1 cellular context compared by ENCODE assay signal in genomic region chr7:74535951-74536356, GRCh38.
TF ChIP-seq lines count a peak whose summit lies in the region.

No MANE protein-coding gene starts in this region.

TF ChIP-seq in HepG2, 621 proteins besides CTCF, POLR2A, EP300 and RAD21 (continued from another document and continues in another):
- TF ChIP-seq, protein P1, sequence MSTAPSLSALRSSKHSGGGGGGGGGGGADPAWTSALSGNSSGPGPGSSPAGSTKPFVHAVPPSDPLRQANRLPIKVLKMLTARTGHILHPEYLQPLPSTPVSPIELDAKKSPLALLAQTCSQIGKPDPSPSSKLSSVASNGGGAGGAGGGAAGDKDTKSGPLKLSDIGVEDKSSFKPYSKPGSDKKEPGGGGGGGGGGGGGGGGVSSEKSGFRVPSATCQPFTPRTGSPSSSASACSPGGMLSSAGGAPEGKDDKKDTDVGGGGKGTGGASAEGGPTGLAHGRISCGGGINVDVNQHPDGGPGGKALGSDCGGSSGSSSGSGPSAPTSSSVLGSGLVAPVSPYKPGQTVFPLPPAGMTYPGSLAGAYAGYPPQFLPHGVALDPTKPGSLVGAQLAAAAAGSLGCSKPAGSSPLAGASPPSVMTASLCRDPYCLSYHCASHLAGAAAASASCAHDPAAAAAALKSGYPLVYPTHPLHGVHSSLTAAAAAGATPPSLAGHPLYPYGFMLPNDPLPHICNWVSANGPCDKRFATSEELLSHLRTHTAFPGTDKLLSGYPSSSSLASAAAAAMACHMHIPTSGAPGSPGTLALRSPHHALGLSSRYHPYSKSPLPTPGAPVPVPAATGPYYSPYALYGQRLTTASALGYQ (CRISPR knock-in tag; IDR thresholded peaks at IDR 0.05) = no peak
- TF ChIP-seq PAXIP1 (CRISPR knock-in tag; conservative IDR thresholded peaks at IDR 0.05) = peak; percentile 77
- peak; percentile 87 for TF ChIP-seq ZBTB33 (CRISPR knock-in tag; IDR thresholded peaks at IDR 0.05)
- peak; percentile 53; the same call in 1 of the 2 replicates for TF ChIP-seq KDM2A (CRISPR knock-in tag; IDR thresholded peaks at IDR 0.05; ENCODE audit: borderline replicate concordance, low read depth)
- peak; percentile 43; the same call in 1 of the 2 replicates for TF ChIP-seq SOX5 (CRISPR knock-in tag; IDR thresholded peaks at IDR 0.05; ENCODE audit: borderline replicate concordance)
- no peak for TF ChIP-seq CBX2 (IDR thresholded peaks at IDR 0.05; ENCODE audit: low read depth, low read length)
- TF ChIP-seq CBX2 (CRISPR knock-in tag; IDR thresholded peaks at IDR 0.05; ENCODE audit: low read depth) = no peak
- peak; percentile 39; the same call in 1 of the 2 replicates for TF ChIP-seq ZNF317 (CRISPR knock-in tag; IDR thresholded peaks at IDR 0.05)
- peak; percentile 61 for TF ChIP-seq SALL1 (CRISPR knock-in tag; IDR thresholded peaks at IDR 0.05)
- TF ChIP-seq ZNF563 (CRISPR knock-in tag; IDR thresholded peaks at IDR 0.05) = no peak
- no peak for TF ChIP-seq FOXP1 (IDR thresholded peaks at IDR 0.05)
- TF ChIP-seq FOXP1 (CRISPR knock-in tag; IDR thresholded peaks at IDR 0.05) = peak; percentile 16; the same call in 1 of the 2 replicates
- no peak for TF ChIP-seq SIN3B (IDR thresholded peaks at IDR 0.05; ENCODE audit: low read length)
- 0 out of 2 replicates have a peak, but pooled peaks have one; percentile 44 for TF ChIP-seq HNRNPL (IDR thresholded peaks at IDR 0.05; ENCODE audit: low read depth, low read length)
- TF ChIP-seq ZNF121 (CRISPR knock-in tag; IDR thresholded peaks at IDR 0.05) = peak; percentile 62; the same call in 1 of the 2 replicates
- TF ChIP-seq SAP130 (CRISPR knock-in tag; IDR thresholded peaks at IDR 0.05; ENCODE audit: low read depth) = peak; percentile 61
- TF ChIP-seq ZNF570 (CRISPR knock-in tag; IDR thresholded peaks at IDR 0.05; ENCODE audit: borderline replicate concordance) = no peak
- 0 out of 2 replicates have a peak, but pooled peaks have one; percentile 13 for TF ChIP-seq ERF (CRISPR knock-in tag; IDR thresholded peaks at IDR 0.05)
- TF ChIP-seq SPEN (CRISPR knock-in tag; IDR thresholded peaks at IDR 0.05; ENCODE audit: low read depth) = peak; percentile 57; the same call in 1 of the 2 replicates
- peak; percentile 62; the same call in 1 of the 2 replicates for TF ChIP-seq ZNF747 (CRISPR knock-in tag; IDR thresholded peaks at IDR 0.05; ENCODE audit: borderline replicate concordance)
- 0 out of 2 replicates have a peak, but pooled peaks have one; percentile 76 for TF ChIP-seq ZNF451 (CRISPR knock-in tag; IDR thresholded peaks at IDR 0.05)
- 0 out of 2 replicates have a peak, but pooled peaks have one; percentile 42 for TF ChIP-seq ZNF800 (CRISPR knock-in tag; IDR thresholded peaks at IDR 0.05)
- TF ChIP-seq ZNF737 (CRISPR knock-in tag; IDR thresholded peaks at IDR 0.05; ENCODE audit: borderline replicate concordance) = no peak
- TF ChIP-seq PHF8 (CRISPR knock-in tag; IDR thresholded peaks at IDR 0.05) = 0 out of 2 replicates have a peak, but pooled peaks have one; percentile 25
- peak; percentile 63 for TF ChIP-seq PHF21A (CRISPR knock-in tag; IDR thresholded peaks at IDR 0.05)
- TF ChIP-seq PATZ1 (CRISPR knock-in tag; IDR thresholded peaks at IDR 0.05) = peak; percentile 48
- TF ChIP-seq SOX6 (IDR thresholded peaks at IDR 0.05) = no peak
- peak; percentile 68; the same call in 1 of the 2 replicates for TF ChIP-seq SOX6 (CRISPR knock-in tag; IDR thresholded peaks at IDR 0.05)
- no peak for TF ChIP-seq SOX13 (IDR thresholded peaks at IDR 0.05)
- TF ChIP-seq SOX13 (CRISPR knock-in tag; conservative IDR thresholded peaks at IDR 0.05 in 1 of 2, IDR thresholded peaks at IDR 0.05 in 1 of 2) = 0 out of 4 replicates have a peak, but pooled peaks of 1 of the 2 experiments have one; percentile 14
- TF ChIP-seq ZNF746 (CRISPR knock-in tag; IDR thresholded peaks at IDR 0.05) = 0 out of 2 replicates have a peak, but pooled peaks have one; percentile 21
- TF ChIP-seq, protein P2, sequence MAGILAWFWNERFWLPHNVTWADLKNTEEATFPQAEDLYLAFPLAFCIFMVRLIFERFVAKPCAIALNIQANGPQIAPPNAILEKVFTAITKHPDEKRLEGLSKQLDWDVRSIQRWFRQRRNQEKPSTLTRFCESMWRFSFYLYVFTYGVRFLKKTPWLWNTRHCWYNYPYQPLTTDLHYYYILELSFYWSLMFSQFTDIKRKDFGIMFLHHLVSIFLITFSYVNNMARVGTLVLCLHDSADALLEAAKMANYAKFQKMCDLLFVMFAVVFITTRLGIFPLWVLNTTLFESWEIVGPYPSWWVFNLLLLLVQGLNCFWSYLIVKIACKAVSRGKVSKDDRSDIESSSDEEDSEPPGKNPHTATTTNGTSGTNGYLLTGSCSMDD (CRISPR knock-in tag; IDR thresholded peaks at IDR 0.05) = no peak
- 0 out of 2 replicates have a peak, but pooled peaks have one; percentile 32 for TF ChIP-seq MAX (IDR thresholded peaks at IDR 0.05)
- peak; percentile 68 for TF ChIP-seq ARID5B (CRISPR knock-in tag; IDR thresholded peaks at IDR 0.05)
- TF ChIP-seq, protein P3, sequence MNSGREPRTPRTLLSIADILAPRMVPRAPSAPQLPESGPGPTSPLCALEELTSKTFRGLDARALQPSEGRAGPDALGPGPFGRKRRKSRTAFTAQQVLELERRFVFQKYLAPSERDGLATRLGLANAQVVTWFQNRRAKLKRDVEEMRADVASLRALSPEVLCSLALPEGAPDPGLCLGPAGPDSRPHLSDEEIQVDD (CRISPR knock-in tag; IDR thresholded peaks at IDR 0.05; ENCODE audit: borderline replicate concordance) = no peak
- peak; percentile 72 for TF ChIP-seq MED1 (CRISPR knock-in tag; IDR thresholded peaks at IDR 0.05)
- peak; percentile 63 for TF ChIP-seq TEAD3 (CRISPR knock-in tag; optimal IDR thresholded peaks at IDR 0.05; ENCODE audit: borderline replicate concordance)
- no peak for TF ChIP-seq ZNF569 (CRISPR knock-in tag; IDR thresholded peaks at IDR 0.05; ENCODE audit: borderline replicate concordance)
- no peak for TF ChIP-seq KLF15 (CRISPR knock-in tag; IDR thresholded peaks at IDR 0.05; ENCODE audit: borderline replicate concordance)
- TF ChIP-seq GPBP1L1 (CRISPR knock-in tag; IDR thresholded peaks at IDR 0.05) = no peak
- TF ChIP-seq HDAC6 (IDR thresholded peaks at IDR 0.05; ENCODE audit: low read depth, low read length) = no peak
